8 cellular contexts compared by ENCODE assay signal in the genomic region with DNA sequence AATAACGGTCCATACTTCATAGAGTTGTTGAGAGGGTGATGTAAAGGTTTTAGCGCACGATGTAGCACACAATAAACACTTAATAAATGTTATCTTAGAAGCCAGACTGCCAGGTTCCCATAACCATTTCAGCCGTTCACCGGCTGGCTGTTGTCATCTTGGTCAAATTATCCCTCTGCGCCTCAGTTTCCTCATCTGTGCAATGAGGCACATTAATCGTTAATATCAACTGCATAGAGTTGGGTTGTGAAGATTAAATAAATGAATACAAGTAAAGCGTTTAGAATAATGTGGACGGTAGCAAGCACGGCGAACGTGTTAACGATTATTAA. TPM values are rescaled to one million over a fixed set of nuclear protein-coding genes. Genes with fewer than 3 reads are reported as not detected.
DNase-seq lines count a peak whose midpoint lies in the region; ATAC-seq, FAIRE-seq and TF ChIP-seq lines count a peak whose summit lies in the region.

No MANE protein-coding gene starts in this region.

- H3K23ac ChIP-seq in mesenchymal stem cell (ENCODE audit: low read length in 2 of 2): no peak overlapping the region

- H4K20me1 ChIP-seq in K562 (replicated peaks; ENCODE audit: control insufficient read depth, insufficient read depth, low read length): peaks cover 11% of the 10 kb centered on the region

- H3K4me3 ChIP-seq in K562 (peak overlapping the region; percentile 90), mesenchymal stem cell (ENCODE audit: insufficient read depth in 1 of 2, low read depth in 1 of 2, low read length in 2 of 2) (peak overlapping the region; percentile 45 to 100), urinary bladder (ENCODE audit: low read depth, low read length) (peak overlapping the region; percentile 86)

- H3K4me1 ChIP-seq in K562 (replicated peaks in 1 of 2; ENCODE audit: control insufficient read depth in 2 of 2, insufficient read depth in 2 of 2, low read length in 2 of 2) (peaks cover 14 to 40% of the 10 kb centered on the region in 2 experiments; a peak in 4 of 5 replicates), mesenchymal stem cell (ENCODE audit: control insufficient read depth, insufficient read depth, low read depth, low read length) (peaks cover 12% of the 10 kb centered on the region), urinary bladder (ENCODE audit: insufficient read depth) (no peaks in the 10 kb centered on the region)

- BruUV-seq in K562 (replicated peaks; lab: Mats Ljungman, UMichigan): TSS peak; percentile 94

- H3K4me2 ChIP-seq in K562 (ENCODE audit: insufficient read depth, low read length) (peak overlapping the region; percentile 97), mesenchymal stem cell (ENCODE audit: low read length, poor library complexity, severe bottlenecking) (peak overlapping the region; percentile 69)

- peak overlapping the region in 1 of 2 experiments; percentile 64 for H3K4ac ChIP-seq in mesenchymal stem cell (ENCODE audit: low read depth in 1 of 2, low read length in 2 of 2)

- H3K9me1 ChIP-seq in K562 (ENCODE audit: control insufficient read depth, insufficient read depth, low read length): no peaks in the 10 kb centered on the region

- no peaks in the 10 kb centered on the region for H3K9me3 Mint-ChIP-seq in activated naive CD4-positive, alpha-beta T cell treated with anti-CD3 and anti-CD28 coated beads, Interleukin-2, amount 10 ng/mL, durations not matched to agents 7 days and 5 days

- H2BK120ac ChIP-seq in mesenchymal stem cell (ENCODE audit: low read depth, low read length): no peak overlapping the region

- peak overlapping the region; percentile 92 for H4K8ac ChIP-seq in mesenchymal stem cell (ENCODE audit: low read length)

- H2BK12ac ChIP-seq in mesenchymal stem cell (ENCODE audit: low read length in 2 of 2): no peak overlapping the region

- H3K79me2 ChIP-seq in K562 (ENCODE audit: control insufficient read depth, insufficient read depth, low read length): peaks cover 54% of the 10 kb centered on the region

- no peaks in the 10 kb centered on the region for H3K9me3 ChIP-seq in K562 (replicated peaks; ENCODE audit: control insufficient read depth, insufficient read depth, low read depth, low read length)
- H3K9me3 ChIP-seq in mesenchymal stem cell (ENCODE audit: control insufficient read depth, low read length): no peaks in the 10 kb centered on the region

- ATAC-seq in K562 (no peak), HG03159 (IDR thresholded peaks at IDR 0.05; ENCODE audit: unreplicated experiment) (no peak), GM21619 (IDR thresholded peaks at IDR 0.05; ENCODE audit: unreplicated experiment) (no peak), GM18502 (IDR thresholded peaks at IDR 0.05; ENCODE audit: poor library complexity, unreplicated experiment) (no peak)

- no peak overlapping the region for H4K91ac ChIP-seq in mesenchymal stem cell (ENCODE audit: low read length)

- WGBS in K562 (ENCODE audit: insufficient coverage, low coverage, missing lambda C conversion rate): 0% methylated on average over 13 of the region's 13 CpGs
- 43% methylated on average over 12 of the region's 13 CpGs for WGBS in mesenchymal stem cell
- 15% methylated on average over 13 of the region's 13 CpGs for WGBS in urinary bladder

- no peak overlapping the region for H2BK5ac ChIP-seq in mesenchymal stem cell (ENCODE audit: low read depth, low read length, poor library complexity, severe bottlenecking)

- in situ Hi-C loops in K562 (cut with MboI): no loop called here

- H3K36me3 ChIP-seq in K562 (ENCODE audit: control insufficient read depth, insufficient read depth, low read length) (peaks cover 22% of the 10 kb centered on the region), mesenchymal stem cell (ENCODE audit: control insufficient read depth in 1 of 2, insufficient read depth in 2 of 2, low read depth in 1 of 2, low read length in 2 of 2) (peaks cover 0 to 9% of the 10 kb centered on the region in 2 experiments), urinary bladder (ENCODE audit: insufficient read depth) (no peaks in the 10 kb centered on the region)

- TF ChIP-seq POLR2A in K562 (conservative IDR thresholded peaks at IDR 0.05): no peak

- H3K27me3 ChIP-seq in K562 (ENCODE audit: control insufficient read depth in 2 of 2, insufficient read depth in 2 of 2, low read length in 2 of 2): no peaks in the 10 kb centered on the region
- H3K27me3 ChIP-seq in mesenchymal stem cell (ENCODE audit: control insufficient read depth in 1 of 2, insufficient read depth in 1 of 2, low read length in 2 of 2): no peaks in the 10 kb centered on the region

- TF ChIP-seq RAD21 in K562 (CRISPR knock-in tag; conservative IDR thresholded peaks at IDR 0.05 in 1 of 2, IDR thresholded peaks at IDR 0.05 in 1 of 2): no peak

- peak overlapping the region; percentile 90 for H3K4me3 Mint-ChIP-seq in activated naive CD4-positive, alpha-beta T cell treated with anti-CD3 and anti-CD28 coated beads, Interleukin-2, amount 10 ng/mL, durations not matched to agents 7 days and 5 days

- DNase-seq in activated naive CD4-positive, alpha-beta T cell treated with anti-CD3 and anti-CD28 coated beads, Interleukin-2, amount 10 ng/mL, durations not matched to agents 7 days and 5 days: no peak
- DNase-seq in activated naive CD4-positive, alpha-beta T cell treated with anti-CD3 and anti-CD28 coated beads, Interleukin-2, amount 50 U/mL, for 16 hours: no peak
- DNase-seq in K562 (ENCODE audit: extremely low read depth in 1 of 4, low spot score in 3 of 4) (no peak), mesenchymal stem cell (no peak)

- peak overlapping the region in 1 of 2 experiments; percentile 44 for H3K18ac ChIP-seq in mesenchymal stem cell (ENCODE audit: low read depth in 1 of 2, low read length in 2 of 2)

- no peak for TF ChIP-seq EP300 in K562 (IDR thresholded peaks at IDR 0.05; ENCODE audit: low read length)

- H3K36me3 Mint-ChIP-seq in activated naive CD4-positive, alpha-beta T cell treated with anti-CD3 and anti-CD28 coated beads, Interleukin-2, amount 10 ng/mL, durations not matched to agents 7 days and 5 days: peaks cover 30% of the 10 kb centered on the region

- H3K79me1 ChIP-seq in mesenchymal stem cell (replicated peaks; ENCODE audit: low read length, poor library complexity, severe bottlenecking): peaks cover 19% of the 10 kb centered on the region

- POLR2A ChIA-PET in K562 (lab: Yijun Ruan, JAX): interaction anchor here (1.4 kb wide), 1 partner anchor 57 kb away, joined by 4 read pairs; no protein-coding TSS in a partner anchor

- no peaks in the 10 kb centered on the region for H3K27me3 Mint-ChIP-seq in activated naive CD4-positive, alpha-beta T cell treated with anti-CD3 and anti-CD28 coated beads, Interleukin-2, amount 10 ng/mL, durations not matched to agents 7 days and 5 days

- H2AFZ ChIP-seq in K562 (ENCODE audit: low read depth, low read length) (peak overlapping the region; percentile 98), mesenchymal stem cell (ENCODE audit: low read depth, low read length) (peak overlapping the region; percentile 74)

- no peak overlapping the region for H2AK5ac ChIP-seq in mesenchymal stem cell (ENCODE audit: low read length, severe bottlenecking)

- H3K4me1 Mint-ChIP-seq in activated naive CD4-positive, alpha-beta T cell treated with anti-CD3 and anti-CD28 coated beads, Interleukin-2, amount 10 ng/mL, durations not matched to agents 7 days and 5 days: peaks cover 56% of the 10 kb centered on the region

- FAIRE-seq in K562 (lab: Jason Lieb, UNC): no peak

- no peak for TF ChIP-seq CTCF in K562 (IDR thresholded peaks at IDR 0.05 in 2 of 3, conservative IDR thresholded peaks at IDR 0.05 in 1 of 3; ENCODE audit: insufficient read depth in 2 of 3, low read depth in 1 of 3, low read length in 3 of 3)

- no peak overlapping the region for H2BK15ac ChIP-seq in mesenchymal stem cell (ENCODE audit: low read depth, poor library complexity, severe bottlenecking)

- peak overlapping the region; percentile 82 for H3K27ac Mint-ChIP-seq in activated naive CD4-positive, alpha-beta T cell treated with anti-CD3 and anti-CD28 coated beads, Interleukin-2, amount 10 ng/mL, durations not matched to agents 7 days and 5 days

- intact Hi-C loops in K562 (cut with micrococcal nuclease): loop anchor here (2.0 to 5.0 kb wide), 2 partner anchors 67 to 94 kb away; a partner anchor contains a TSS

- peak overlapping the region; percentile 86 for H3K27ac ChIP-seq in K562 (ENCODE audit: extremely low read depth, low read depth, low read length)
- H3K27ac ChIP-seq in mesenchymal stem cell (ENCODE audit: low read length, poor library complexity, severe bottlenecking): no peak overlapping the region
- peak overlapping the region; percentile 46 for H3K27ac ChIP-seq in urinary bladder (ENCODE audit: low read depth)

- H3K14ac ChIP-seq in mesenchymal stem cell (ENCODE audit: low read length in 2 of 2): no peak overlapping the region

- H3K9ac ChIP-seq in K562 (ENCODE audit: insufficient read depth in 1 of 2, low read depth in 2 of 2, low read length in 2 of 2): peak overlapping the region; percentile 82 to 91
- H3K9ac ChIP-seq in mesenchymal stem cell (ENCODE audit: low read length): peak overlapping the region; percentile 95

- CTCF ChIA-PET in activated naive CD4-positive, alpha-beta T cell treated with anti-CD3 and anti-CD28 coated beads, Interleukin-2, amount 10 ng/mL, durations not matched to agents 7 days and 5 days (lab: Charles Lee): no interaction called here
- CTCF ChIA-PET in K562 (lab: Yijun Ruan, JAX; ENCODE audit: low intra/inter-chr PET ratio): no interaction called here

TF ChIP-seq in K562, 482 proteins besides CTCF, POLR2A, EP300 and RAD21 (continues in another document):
- TF ChIP-seq SREBF2 (CRISPR knock-in tag; IDR thresholded peaks at IDR 0.05): no peak

RNA-seq across cellular contexts. Expression of a gene that starts 0.4 kb away (rescaled TPM):
- 34.5 and 43.5 TPM in 2 replicates for total RNA-seq in K562 (2011; cell fraction: chromatin; rRNA removed; ENCODE audit: low replicate concordance)
- 10.7 and 12.6 TPM in 2 replicates for total RNA-seq in K562 (2011; cell fraction: nucleolus; rRNA removed)
- total RNA-seq in K562 (2011; cell fraction: nucleoplasm; rRNA removed): 16.1 and 23.6 TPM in 2 replicates
- total RNA-seq in K562 (2014; rRNA removed): 17.9 and 26.5 TPM in 2 replicates
- 34.1 and 35.8 TPM in 2 replicates for total RNA-seq in K562 (2014; rRNA removed; fragmentation: Illumina TruSeq; extraction: Trizol)
- 29.4 and 33.8 TPM in 2 replicates for total RNA-seq in K562 (2015; rRNA removed; fragmentation: Illumina TruSeq; extraction: Trizol)
- total RNA-seq in K562 (2021): 136 and 138 TPM in 2 replicates
- 33.2 and 77.8 TPM in 2 replicates for polyA plus RNA-seq in K562 (2011; rRNA removed)
- polyA plus RNA-seq in K562 (2011; cell fraction: cytosol; rRNA removed): 60.7 and 112 TPM in 2 replicates
- polyA plus RNA-seq in K562 (2011; cell fraction: nucleus; rRNA removed): 39.7 and 54.7 TPM in 2 replicates
- polyA plus RNA-seq in K562 (2012): 102 and 110 TPM in 2 replicates
- 126 and 192 TPM in 2 replicates for polyA plus RNA-seq in K562 (2014; fragmentation: Illumina TruSeq; extraction: Trizol)
- polyA plus RNA-seq in K562 (2014; fragmentation: Nextera tagmentation; extraction: Ambion mirVana): 10 to 100 TPM in 1 of 2 experiments, 1 to 10 TPM in 1; 8.5 to 21.3 TPM
- polyA plus RNA-seq in K562 (2014; rRNA removed): 18.0 and 20.6 TPM in 2 replicates
- polyA minus RNA-seq in K562 (2011; rRNA and poly(A)+ RNA removed): 45.5 and 84.9 TPM in 2 replicates
- polyA minus RNA-seq in K562 (2011; cell fraction: cytosol; rRNA and poly(A)+ RNA removed): 30.9 and 37.4 TPM in 2 replicates
- polyA minus RNA-seq in K562 (2011; cell fraction: nucleus; rRNA and poly(A)+ RNA removed): 11.4 and 23.4 TPM in 2 replicates
- polyA plus RNA-seq in mesenchymal stem cell (2013, experiment 1 of 2): 105 TPM
- polyA plus RNA-seq in mesenchymal stem cell (2013, experiment 2 of 2): 107 TPM
- total RNA-seq in urinary bladder: 29.3 TPM
- polyA plus RNA-seq in urinary bladder: 100 TPM
